In the genomic region with DNA sequence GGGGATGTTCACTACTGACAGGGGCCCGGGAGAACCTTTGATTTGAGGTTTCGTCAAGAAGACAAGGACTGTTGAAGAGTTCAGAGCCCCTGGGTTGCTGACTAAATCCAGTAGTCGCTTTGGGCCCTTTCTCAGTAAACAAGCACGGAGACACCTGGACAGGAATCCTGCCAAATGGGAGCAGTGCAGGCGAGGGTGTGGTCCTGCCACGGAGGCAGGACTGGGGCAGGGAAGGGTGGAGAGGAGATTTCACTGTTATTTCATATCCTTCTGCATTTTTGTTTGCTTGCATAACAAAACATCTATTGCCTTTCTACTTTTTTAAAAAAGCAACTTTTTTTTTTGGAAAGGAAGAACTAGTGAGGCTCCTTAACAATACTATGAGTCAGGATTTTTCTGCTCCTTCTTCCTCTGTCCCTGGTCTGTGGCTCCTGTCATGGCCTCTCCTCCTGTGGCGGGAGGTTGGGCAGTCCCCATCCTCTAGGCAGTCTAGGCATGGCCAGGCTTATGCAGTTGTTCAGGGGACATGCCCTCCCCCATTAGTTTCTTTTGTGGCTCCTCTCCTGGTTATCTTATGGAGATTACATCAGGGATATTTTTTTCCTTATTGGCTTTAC, we compare ENCODE assay signal across 16 cellular contexts. TPM values are rescaled to one million over a fixed set of nuclear protein-coding genes. Genes with fewer than 3 reads are reported as not detected.
A peak's percentile ranks its signal among the peaks of the same experiment; 100 is the strongest.
DNase-seq lines count a peak whose midpoint lies in the region; ATAC-seq and TF ChIP-seq lines count a peak whose summit lies in the region.
"Had no signal": no experiment of that assay in that cellular context is flagged by ENCODE, and none has a peak within 500 bp of the region (broad histone marks: within the 10 kb centered on the region; RNA-seq: fewer than 3 reads in every experiment).

No MANE protein-coding gene starts in this region.

- no peaks in the 10 kb centered on the region for H3K36me3 ChIP-seq in BLaER1 treated with 17β-estradiol and CSF1 and Interleukin-3, amounts not matched to agents 10 nM and 100 nM
- H3K36me3 ChIP-seq in RWPE2 (ENCODE audit: low read depth), result no peaks in the 10 kb centered on the region; the same call in 1 of the 2 replicates
- H3K36me3 ChIP-seq in naive thymus-derived CD4-positive, alpha-beta T cell (ENCODE audit: control insufficient read depth in 2 of 3, insufficient read depth in 3 of 3, low read length in 3 of 3), result no peaks in the 10 kb centered on the region

- H3K9me3 Mint-ChIP-seq in naive thymus-derived CD4-positive, alpha-beta T cell, result peaks cover 0 to 6% (median 0%) of the 10 kb centered on the region in 11 donors

- peaks cover 0 to 12% (median 8%) of the 10 kb centered on the region in 11 experiments; a peak in 18 of 22 replicates for H3K9me3 ChIP-seq in BLaER1 treated with 17β-estradiol and CSF1 and Interleukin-3, amounts not matched to agents 10 nM and 100 nM (replicated peaks in 1 of 11)
- no peaks in the 10 kb centered on the region for H3K9me3 ChIP-seq in RWPE2 (ENCODE audit: severe bottlenecking)
- no peaks in the 10 kb centered on the region for H3K9me3 ChIP-seq in naive thymus-derived CD4-positive, alpha-beta T cell (ENCODE audit: control insufficient read depth in 2 of 3, low read length in 3 of 3)

- no peak overlapping the region for H3K27ac Mint-ChIP-seq in naive thymus-derived CD4-positive, alpha-beta T cell

- ATAC-seq in RWPE2 (ENCODE audit: low read depth) (peak; percentile 88), esophagus mucosa (peak; percentile 66), GM21786 (IDR thresholded peaks at IDR 0.05; ENCODE audit: unreplicated experiment) (no peak), HG02642 (IDR thresholded peaks at IDR 0.05; ENCODE audit: poor library complexity, unreplicated experiment) (no peak)
- ATAC-seq in naive thymus-derived CD4-positive, alpha-beta T cell, result peak; percentile 22
- ATAC-seq: HepG2 had no signal

- H3K4me2 ChIP-seq in BLaER1 treated with 17β-estradiol and CSF1 and Interleukin-3, amounts not matched to agents 10 nM and 100 nM, result peak overlapping the region; percentile 51 to 84 (median 74)

- peak overlapping the region in 3 of 11 experiments; percentile 1 to 19 (median 12); a peak in 2 of 22 replicates for H3K9ac ChIP-seq in BLaER1 treated with 17β-estradiol and CSF1 and Interleukin-3, amounts not matched to agents 10 nM and 100 nM

- H3K27me3 Mint-ChIP-seq in naive thymus-derived CD4-positive, alpha-beta T cell, result peaks cover 14 to 35% (median 28%) of the 10 kb centered on the region in 5 donors

- CTCF ChIA-PET in naive thymus-derived CD4-positive, alpha-beta T cell (lab: Charles Lee), result no interaction called here

- DNase-seq in RWPE2 (ENCODE audit: low spot score) (no peak), EL (no peak)
- DNase-seq in naive thymus-derived CD4-positive, alpha-beta T cell, result no peak
- DNase-seq: KBM-7, NCI-H1092 treated with DMSO at 0.1 percent for 48 hours, NCI-H1436 treated with DMSO at 0.1 percent for 48 hours, NCI-H1930, NCI-H345, NCI-H524, NCI-H82, SHP77 had no signal

- no peaks in the 10 kb centered on the region for H3K27me3 ChIP-seq in BLaER1 treated with 17β-estradiol and CSF1 and Interleukin-3, amounts not matched to agents 10 nM and 100 nM
- no peaks in the 10 kb centered on the region for H3K27me3 ChIP-seq in RWPE2 (ENCODE audit: insufficient read depth, poor library complexity, severe bottlenecking)
- H3K27me3 ChIP-seq in naive thymus-derived CD4-positive, alpha-beta T cell (ENCODE audit: control insufficient read depth in 2 of 2, insufficient read depth in 2 of 2, low read length in 2 of 2), result no peaks in the 10 kb centered on the region

- H3K4me1 Mint-ChIP-seq in naive thymus-derived CD4-positive, alpha-beta T cell, result no peaks in the 10 kb centered on the region

- no peak for TF ChIP-seq CTCF in RWPE2 (IDR thresholded peaks at IDR 0.05; ENCODE audit: poor library complexity, severe bottlenecking)

- peaks cover 57 to 73% (median 69%) of the 10 kb centered on the region in 10 experiments for H3K4me1 ChIP-seq in BLaER1 treated with 17β-estradiol and CSF1 and Interleukin-3, amounts not matched to agents 10 nM and 100 nM
- H3K4me1 ChIP-seq in RWPE2 (ENCODE audit: insufficient read depth, poor library complexity, severe bottlenecking), result peaks cover 12% of the 10 kb centered on the region
- no peaks in the 10 kb centered on the region for H3K4me1 ChIP-seq in naive thymus-derived CD4-positive, alpha-beta T cell (ENCODE audit: control insufficient read depth in 2 of 2, insufficient read depth in 2 of 2, low read length in 2 of 2)

- no peak overlapping the region for H3K4me3 Mint-ChIP-seq in naive thymus-derived CD4-positive, alpha-beta T cell

- H4K20me1 ChIP-seq in BLaER1 treated with 17β-estradiol and CSF1 and Interleukin-3, amounts not matched to agents 10 nM and 100 nM, result no peaks in the 10 kb centered on the region

- intact Hi-C loops in naive thymus-derived CD4-positive, alpha-beta T cell (cut with micrococcal nuclease), result no loop called here

- no peaks in the 10 kb centered on the region for H3K36me3 Mint-ChIP-seq in naive thymus-derived CD4-positive, alpha-beta T cell

- POLR2A ChIA-PET in naive thymus-derived CD4-positive, alpha-beta T cell (lab: Charles Lee), result no interaction called here

- peak overlapping the region in 6 of 11 experiments; percentile 27 to 72 (median 47); a peak in 9 of 22 replicates for H3K27ac ChIP-seq in BLaER1 treated with 17β-estradiol and CSF1 and Interleukin-3, amounts not matched to agents 10 nM and 100 nM
- peak overlapping the region; percentile 70 for H3K27ac ChIP-seq in RWPE2 (ENCODE audit: poor library complexity, severe bottlenecking)
- H3K27ac ChIP-seq in naive thymus-derived CD4-positive, alpha-beta T cell (ENCODE audit: low read depth, low read length), result no peak overlapping the region

- H3K4me3 ChIP-seq in BLaER1 treated with 17β-estradiol and CSF1 and Interleukin-3, amounts not matched to agents 10 nM and 100 nM, result no peak overlapping the region
- no peak overlapping the region for H3K4me3 ChIP-seq in RWPE2 (ENCODE audit: severe bottlenecking)
- H3K4me3 ChIP-seq in naive thymus-derived CD4-positive, alpha-beta T cell (ENCODE audit: low read length), result no peak overlapping the region

RNA-seq across cellular contexts. Expression of gene ARHGEF4, which starts 57.7 kb away (rescaled TPM):
- 41.8 TPM for total RNA-seq in esophagus mucosa
- 1 to 10 TPM in 4 of 5 experiments, not detected in 1; 2.0 to 4.4 (median 3.0) TPM for total RNA-seq in naive thymus-derived CD4-positive, alpha-beta T cell
- polyA plus RNA-seq in naive thymus-derived CD4-positive, alpha-beta T cell, result 1 to 10 TPM; 2.6 to 3.5 TPM

Comparison
In these comparisons a context has a peak if more than half of its experiments do, and no peak if none do; other contexts are left out.
1. ATAC-seq: peak in RWPE2 (single experiment), esophagus mucosa (single experiment) and naive thymus-derived CD4-positive, alpha-beta T cell (single experiment); none in GM21786 (single experiment) and HG02642 (single experiment).